Comparison of ENCODE assay signal across 6 cellular contexts in genomic region chr4:131743348-131743747, GRCh38.
DNase-seq lines count a peak whose midpoint lies in the region; ATAC-seq, FAIRE-seq and TF ChIP-seq lines count a peak whose summit lies in the region.
"Not testable (repeated sequence)": the region's sequence is repeated elsewhere in the genome, so short reads cannot be mapped to it uniquely, and the experiment has no call there.

No MANE protein-coding gene starts in this region.

- H3K27me3 Mint-ChIP-seq in nephron progenitor cell (ENCODE audit: low read depth, poor library complexity) = not testable (repeated sequence)

- not testable (repeated sequence) for H3K36me3 ChIP-seq in endothelial cell of umbilical vein (ENCODE audit: control insufficient read depth in 2 of 2, extremely low read depth in 1 of 2, insufficient read depth in 2 of 2, low read length in 2 of 2); left lung; sigmoid colon

- TF ChIP-seq POLR2A in endothelial cell of umbilical vein (IDR thresholded peaks at IDR 0.05; ENCODE audit: low read depth, low read length); sigmoid colon (IDR thresholded peaks at IDR 0.05): not testable (repeated sequence)

- H3K79me2 ChIP-seq in endothelial cell of umbilical vein (ENCODE audit: control insufficient read depth, insufficient read depth, low read length) = not testable (repeated sequence)

- not testable (repeated sequence) for H4K20me1 ChIP-seq in endothelial cell of umbilical vein (replicated peaks; ENCODE audit: control insufficient read depth, extremely low read depth, insufficient read depth, low read length)

- not testable (repeated sequence) for H3K27ac ChIP-seq in endothelial cell of umbilical vein (ENCODE audit: insufficient read depth, low read depth, low read length); left lung; sigmoid colon

- not testable (repeated sequence) for TF ChIP-seq CTCF in endothelial cell of umbilical vein (IDR thresholded peaks at IDR 0.05; ENCODE audit: extremely low read depth in 1 of 2, insufficient read depth in 1 of 2, low read depth in 1 of 2, low read length in 2 of 2); left lung (IDR thresholded peaks at IDR 0.05); nephron progenitor cell (IDR thresholded peaks at IDR 0.05); sigmoid colon (IDR thresholded peaks at IDR 0.05)

- not testable (repeated sequence) for H3K9me3 Mint-ChIP-seq in nephron progenitor cell

- CTCF ChIA-PET in endothelial cell of umbilical vein (lab: Charles Lee) = not testable (repeated sequence)

- not testable (repeated sequence) for H3K4me3 Mint-ChIP-seq in nephron progenitor cell

- not testable (repeated sequence) for ATAC-seq in Right ventricle myocardium superior (ENCODE audit: poor library complexity); left lung

- not testable (repeated sequence) for H3K27ac Mint-ChIP-seq in nephron progenitor cell

- intact Hi-C loops in endothelial cell of umbilical vein (cut with micrococcal nuclease); Right ventricle myocardium superior (cut with DNase I); left lung (cut with DNase I); sigmoid colon (cut with DNase I): not testable (repeated sequence)

- H3K4me1 ChIP-seq in endothelial cell of umbilical vein (ENCODE audit: control insufficient read depth, extremely low read depth, insufficient read depth, low read length); left lung; sigmoid colon: not testable (repeated sequence)

- not testable (repeated sequence) for H3K9ac ChIP-seq in endothelial cell of umbilical vein (replicated peaks; ENCODE audit: extremely low read depth, insufficient read depth, low read length)

- POLR2A ChIA-PET in endothelial cell of umbilical vein (lab: Charles Lee) = not testable (repeated sequence)

- H3K9me1 ChIP-seq in endothelial cell of umbilical vein (replicated peaks; ENCODE audit: control insufficient read depth, extremely low read depth, insufficient read depth, low read length) = not testable (repeated sequence)

- peak; percentile 74 for FAIRE-seq in endothelial cell of umbilical vein (lab: Jason Lieb, UNC)

- not testable (repeated sequence) for H3K4me3 ChIP-seq in endothelial cell of umbilical vein (replicated peaks in 1 of 3; ENCODE audit: insufficient read depth in 1 of 3, low read depth in 1 of 3, low read length in 3 of 3); left lung; sigmoid colon

- not testable (repeated sequence) for TF ChIP-seq EP300 in sigmoid colon (IDR thresholded peaks at IDR 0.05)

- not testable (repeated sequence) for H3K36me3 Mint-ChIP-seq in nephron progenitor cell (ENCODE audit: low read depth)

- not testable (repeated sequence) for H3K9me3 ChIP-seq in endothelial cell of umbilical vein (replicated peaks; ENCODE audit: control insufficient read depth, insufficient read depth, low read length); left lung; sigmoid colon

- BruUV-seq in endothelial cell of umbilical vein (replicated peaks; lab: Mats Ljungman, UMichigan) = not testable (repeated sequence)

- not testable (repeated sequence) for H2AFZ ChIP-seq in endothelial cell of umbilical vein (ENCODE audit: low read depth, low read length)

- 91 to 93% methylated on average over 9 of the region's 20 CpGs for WGBS in sigmoid colon, 2 donors

- not testable (repeated sequence) for H3K4me1 Mint-ChIP-seq in nephron progenitor cell

- not testable (repeated sequence) for H3K27me3 ChIP-seq in endothelial cell of umbilical vein (ENCODE audit: control insufficient read depth in 2 of 2, insufficient read depth in 2 of 2, low read length in 2 of 2); left lung; sigmoid colon

- not testable (repeated sequence) for H3K4me2 ChIP-seq in endothelial cell of umbilical vein (ENCODE audit: insufficient read depth, low read length)

- peak; percentile 64 for DNase-seq in activated effector memory CD4-positive, alpha-beta T cell treated with anti-CD3 and anti-CD28 coated beads, Interleukin-2, amount 50 U/mL, for 16 hours
- DNase-seq in endothelial cell of umbilical vein (ENCODE audit: low read depth, low spot score) = not testable (repeated sequence)
- DNase-seq in Right ventricle myocardium superior (peak; percentile 57), left lung (peak; percentile 53 to 93), nephron progenitor cell (peak; percentile 13), sigmoid colon (peak; percentile 21)

- dilution Hi-C loops in endothelial cell of umbilical vein (cut with MboI; ENCODE audit: extremely low pct_ligation_motif_present, low sequenced_read_pairs) = not testable (repeated sequence)
